ENCODE assay signal across 12 cellular contexts in the genomic region with DNA sequence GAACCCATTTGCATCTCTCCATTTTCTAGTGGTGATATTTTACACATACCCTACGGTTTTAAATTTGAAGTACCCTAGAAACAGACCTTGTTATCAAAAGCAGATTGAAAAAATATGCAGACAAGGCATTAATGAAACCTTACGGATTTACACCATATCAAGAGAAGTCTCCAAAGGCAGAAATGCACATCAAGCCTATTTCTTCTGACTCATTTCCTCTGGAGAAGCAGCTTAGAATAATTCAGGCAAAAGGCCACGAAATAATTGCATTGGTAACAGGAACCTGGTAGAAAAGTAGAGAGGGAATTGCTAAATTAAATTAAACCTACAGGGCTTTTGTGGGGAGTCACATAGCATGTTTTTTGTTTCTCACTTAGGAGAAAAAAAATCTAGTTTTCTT. TPM values are rescaled to one million over a fixed set of nuclear protein-coding genes. Genes with fewer than 3 reads are reported as not detected.
A peak's percentile ranks its signal among the peaks of the same experiment; 100 is the strongest.
DNase-seq lines count a peak whose midpoint lies in the region; ATAC-seq and TF ChIP-seq lines count a peak whose summit lies in the region.
"Had no signal": no experiment of that assay in that cellular context is flagged by ENCODE, and none has a peak within 500 bp of the region (broad histone marks: within the 10 kb centered on the region; RNA-seq: fewer than 3 reads in every experiment).

No MANE protein-coding gene starts in this region.

- TF ChIP-seq CTCF in cardiac fibroblast (IDR thresholded peaks at IDR 0.05; ENCODE audit: low read depth, low read length) = no peak

- ATAC-seq in GM18868 (IDR thresholded peaks at IDR 0.05; ENCODE audit: unreplicated experiment) = no peak
- ATAC-seq: psoas muscle had no signal

- peak overlapping the region in 1 of 2 donors; percentile 9 for H3K4me3 ChIP-seq in cardiac fibroblast (replicated peaks in 1 of 2; ENCODE audit: low read depth in 2 of 2, low read length in 2 of 2)
- H3K4me3 ChIP-seq: psoas muscle had no signal

- peak; percentile 82 for DNase-seq in EH (ENCODE audit: low read depth)
- DNase-seq in NOMO-1 treated with dmso at 0.1 percent for 144 hours (lab: John Stamatoyannopoulos, UW; ENCODE audit: unreplicated experiment) = peak; percentile 18
- peak; percentile 82 to 84 for DNase-seq in cardiac fibroblast (ENCODE audit: low read depth in 2 of 2)
- peak; percentile 80 for DNase-seq in renal cortical epithelial cell (ENCODE audit: low read depth)
- DNase-seq in amygdala (lab: John Stamatoyannopoulos, UW) = no peak
- DNase-seq in DMS53 treated with DMSO at 0.1 percent for 48 hours (lab: John Stamatoyannopoulos, UW; ENCODE audit: unreplicated experiment) = no peak
- no peak for DNase-seq in DMS79 treated with DMSO at 0.1 percent for 48 hours (lab: John Stamatoyannopoulos, UW)
- DNase-seq: activated naive CD4-positive, alpha-beta T cell treated with anti-CD3 and anti-CD28 coated beads, Interleukin-2, amount 10 ng/mL, durations not matched to agents 7 days and 5 days; kidney; psoas muscle; T-helper 9 cell had no signal

RNA-seq across cellular contexts. Expression of a gene that starts 34.7 kb away (rescaled TPM):
- 6.6 and 7.1 TPM in 2 replicates for total RNA-seq in renal cortical epithelial cell

Comparison
In these comparisons a context has a peak if more than half of its experiments do, and no peak if none do; other contexts are left out.
1. DNase-seq: peak in EH (single experiment), NOMO-1 treated with dmso at 0.1 percent for 144 hours (single experiment), cardiac fibroblast (2 of 2) and renal cortical epithelial cell (single experiment); none in amygdala (0 of 56), DMS53 treated with DMSO at 0.1 percent for 48 hours (single experiment) and DMS79 treated with DMSO at 0.1 percent for 48 hours (single experiment).